Comparison of ENCODE assay signal across 8 cellular contexts in the genomic region with DNA sequence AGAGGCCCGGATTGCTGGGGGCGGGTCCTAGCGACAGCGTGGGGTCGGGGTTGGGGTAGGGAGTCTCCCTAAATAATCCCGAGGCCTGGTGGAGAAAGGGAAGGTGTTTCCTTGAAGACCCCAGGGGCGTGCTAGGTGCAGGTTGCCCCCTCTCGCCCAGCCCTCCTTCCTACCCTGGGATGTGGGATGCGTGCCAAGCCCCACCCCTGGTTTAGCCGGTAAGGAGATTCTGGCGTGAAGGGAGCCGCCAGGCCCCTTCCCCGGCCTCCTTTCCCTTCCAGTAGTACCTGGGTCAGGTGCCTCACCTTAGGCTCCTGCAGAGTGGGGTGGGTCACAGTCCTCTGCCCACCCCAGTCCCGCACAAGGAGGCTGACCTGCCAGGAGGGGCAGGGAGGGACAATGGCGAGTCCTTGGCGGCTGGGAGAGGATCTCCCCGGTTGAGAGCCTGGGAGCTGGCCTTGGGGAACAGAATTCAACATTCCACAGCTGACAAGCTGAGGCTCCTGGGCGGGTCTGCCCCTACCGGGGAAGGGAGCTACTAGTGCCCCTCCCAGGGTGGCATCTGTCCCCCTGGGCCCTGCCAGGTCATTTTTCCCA. TPM values are rescaled to one million over a fixed set of nuclear protein-coding genes. Genes with fewer than 3 reads are reported as not detected.
A peak's percentile ranks its signal among the peaks of the same experiment; 100 is the strongest.
DNase-seq lines count a peak whose midpoint lies in the region; ATAC-seq and TF ChIP-seq lines count a peak whose summit lies in the region.

No MANE protein-coding gene starts in this region.

- H3K4me3 ChIP-seq in cardiac fibroblast (replicated peaks in 1 of 2; ENCODE audit: low read depth in 2 of 2, low read length in 2 of 2), result peak overlapping the region; percentile 82 to 84
- peak overlapping the region in 2 of 3 donors; percentile 53 to 83 for H3K4me3 ChIP-seq in liver (ENCODE audit: low read depth in 1 of 3, low read length in 3 of 3)
- peak overlapping the region; percentile 61 for H3K4me3 ChIP-seq in thymus (ENCODE audit: low read length)

- no peak for TF ChIP-seq CTCF in cardiac fibroblast (IDR thresholded peaks at IDR 0.05; ENCODE audit: low read depth, low read length)
- no peak for TF ChIP-seq CTCF in liver (IDR thresholded peaks at IDR 0.05; ENCODE audit: low read depth, low read length, missing input control)

- peak overlapping the region; percentile 4 to 72 for H3K9ac ChIP-seq in liver (ENCODE audit: low read depth in 1 of 2, low read length in 2 of 2)

- no peak for TF ChIP-seq RAD21 in liver (IDR thresholded peaks at IDR 0.05)

- H3K36me3 ChIP-seq in liver (ENCODE audit: control insufficient read depth in 4 of 4, insufficient read depth in 3 of 4, low read depth in 1 of 4, low read length in 3 of 4), result peaks cover 0 to 4% (median 0%) of the 10 kb centered on the region in 4 donors
- no peaks in the 10 kb centered on the region for H3K36me3 ChIP-seq in thymus (ENCODE audit: control insufficient read depth, insufficient read depth)

- peaks cover 5 to 18% (median 14%) of the 10 kb centered on the region in 4 donors for H3K4me1 ChIP-seq in liver (ENCODE audit: control insufficient read depth in 4 of 4, insufficient read depth in 4 of 4, low read length in 3 of 4)
- H3K4me1 ChIP-seq in thymus (ENCODE audit: control insufficient read depth, insufficient read depth, low read length), result peaks cover 4% of the 10 kb centered on the region

- 29% methylated on average over 19 of the region's 19 CpGs for WGBS in liver
- WGBS in thymus, result 49% methylated on average over 19 of the region's 19 CpGs

- peak; percentile 10 for DNase-seq in NCI-H1092 treated with DMSO at 0.1 percent for 48 hours (lab: John Stamatoyannopoulos, UW)
- no peak for DNase-seq in NCI-H1092 (lab: John Stamatoyannopoulos, UW)
- DNase-seq in NCI-H345 treated with DMSO at 0.1 percent for 48 hours (lab: John Stamatoyannopoulos, UW; ENCODE audit: unreplicated experiment), result peak; percentile 42
- DNase-seq in cardiac fibroblast (ENCODE audit: low read depth in 2 of 2), result peak in 1 of 2 donors; percentile 34
- no peak for DNase-seq in NOMO-1 treated with DMSO at 0.1 percent for 48 hours (lab: John Stamatoyannopoulos, UW; ENCODE audit: unreplicated experiment)

- H3K27me3 ChIP-seq in liver (ENCODE audit: control insufficient read depth in 4 of 4, insufficient read depth in 4 of 4, low read length in 3 of 4) (no peaks in the 10 kb centered on the region), thymus (ENCODE audit: control insufficient read depth, insufficient read depth) (no peaks in the 10 kb centered on the region)

- H3K27ac ChIP-seq in liver (ENCODE audit: low read depth in 1 of 2, low read length in 2 of 2) (no peak overlapping the region), thymus (ENCODE audit: low read depth) (no peak overlapping the region)

- no peaks in the 10 kb centered on the region for H3K9me3 ChIP-seq in liver (ENCODE audit: control insufficient read depth in 4 of 4, low read length in 3 of 4)
- no peaks in the 10 kb centered on the region for H3K9me3 ChIP-seq in thymus (ENCODE audit: control insufficient read depth)

- no peak for ATAC-seq in GM19455 (IDR thresholded peaks at IDR 0.05; ENCODE audit: unreplicated experiment)

TF ChIP-seq in liver, 16 proteins besides CTCF, POLR2A, EP300 and RAD21:
- TF ChIP-seq, protein P1, sequence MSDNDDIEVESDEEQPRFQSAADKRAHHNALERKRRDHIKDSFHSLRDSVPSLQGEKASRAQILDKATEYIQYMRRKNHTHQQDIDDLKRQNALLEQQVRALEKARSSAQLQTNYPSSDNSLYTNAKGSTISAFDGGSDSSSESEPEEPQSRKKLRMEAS (IDR thresholded peaks at IDR 0.05), result no peak
- no peak for TF ChIP-seq GABPA (IDR thresholded peaks at IDR 0.05 in 1 of 2, conservative IDR thresholded peaks at IDR 0.05 in 1 of 2)
- no peak for TF ChIP-seq JUND (IDR thresholded peaks at IDR 0.05)
- no peak for TF ChIP-seq ATF3 (IDR thresholded peaks at IDR 0.05)
- TF ChIP-seq EGR1 (IDR thresholded peaks at IDR 0.05; ENCODE audit: low read depth in 2 of 2), result no peak
- TF ChIP-seq, protein P2, sequence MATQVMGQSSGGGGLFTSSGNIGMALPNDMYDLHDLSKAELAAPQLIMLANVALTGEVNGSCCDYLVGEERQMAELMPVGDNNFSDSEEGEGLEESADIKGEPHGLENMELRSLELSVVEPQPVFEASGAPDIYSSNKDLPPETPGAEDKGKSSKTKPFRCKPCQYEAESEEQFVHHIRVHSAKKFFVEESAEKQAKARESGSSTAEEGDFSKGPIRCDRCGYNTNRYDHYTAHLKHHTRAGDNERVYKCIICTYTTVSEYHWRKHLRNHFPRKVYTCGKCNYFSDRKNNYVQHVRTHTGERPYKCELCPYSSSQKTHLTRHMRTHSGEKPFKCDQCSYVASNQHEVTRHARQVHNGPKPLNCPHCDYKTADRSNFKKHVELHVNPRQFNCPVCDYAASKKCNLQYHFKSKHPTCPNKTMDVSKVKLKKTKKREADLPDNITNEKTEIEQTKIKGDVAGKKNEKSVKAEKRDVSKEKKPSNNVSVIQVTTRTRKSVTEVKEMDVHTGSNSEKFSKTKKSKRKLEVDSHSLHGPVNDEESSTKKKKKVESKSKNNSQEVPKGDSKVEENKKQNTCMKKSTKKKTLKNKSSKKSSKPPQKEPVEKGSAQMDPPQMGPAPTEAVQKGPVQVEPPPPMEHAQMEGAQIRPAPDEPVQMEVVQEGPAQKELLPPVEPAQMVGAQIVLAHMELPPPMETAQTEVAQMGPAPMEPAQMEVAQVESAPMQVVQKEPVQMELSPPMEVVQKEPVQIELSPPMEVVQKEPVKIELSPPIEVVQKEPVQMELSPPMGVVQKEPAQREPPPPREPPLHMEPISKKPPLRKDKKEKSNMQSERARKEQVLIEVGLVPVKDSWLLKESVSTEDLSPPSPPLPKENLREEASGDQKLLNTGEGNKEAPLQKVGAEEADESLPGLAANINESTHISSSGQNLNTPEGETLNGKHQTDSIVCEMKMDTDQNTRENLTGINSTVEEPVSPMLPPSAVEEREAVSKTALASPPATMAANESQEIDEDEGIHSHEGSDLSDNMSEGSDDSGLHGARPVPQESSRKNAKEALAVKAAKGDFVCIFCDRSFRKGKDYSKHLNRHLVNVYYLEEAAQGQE (IDR thresholded peaks at IDR 0.05), result no peak
- no peak for TF ChIP-seq YY1 (IDR thresholded peaks at IDR 0.05)
- no peak for TF ChIP-seq HNF4G (IDR thresholded peaks at IDR 0.05)
- TF ChIP-seq SP1 (IDR thresholded peaks at IDR 0.05), result no peak
- TF ChIP-seq ZBTB33 (IDR thresholded peaks at IDR 0.05), result no peak
- no peak for TF ChIP-seq NR2F2 (IDR thresholded peaks at IDR 0.05)
- TF ChIP-seq TAF1 (conservative IDR thresholded peaks at IDR 0.05), result no peak
- TF ChIP-seq FOXA1 (IDR thresholded peaks at IDR 0.05), result no peak
- TF ChIP-seq RXRA (IDR thresholded peaks at IDR 0.05), result no peak
- no peak for TF ChIP-seq HNF4A (conservative IDR thresholded peaks at IDR 0.05)
- TF ChIP-seq FOXA2 (IDR thresholded peaks at IDR 0.05), result no peak

RNA-seq across cellular contexts. Expression of gene TSPAN17, which starts 0.7 kb away (rescaled TPM):
- total RNA-seq in liver, result 10 to 100 TPM; 15.9 to 43.4 TPM
- polyA plus RNA-seq in liver (10 to 100 TPM in 1 of 2 donors, 1 to 10 TPM in 1; 5.7 to 16.4 TPM), thymus (26.5 TPM)

RNA-seq across cellular contexts. Expression of gene EIF4E1B, which starts 17.5 kb away (rescaled TPM):
- total RNA-seq in liver, result not detected
- not detected for polyA plus RNA-seq in liver
- polyA plus RNA-seq in thymus, result 0.05 TPM

RNA-seq across cellular contexts. Expression of gene SNCB, which starts 17.6 kb away (rescaled TPM):
- total RNA-seq in liver, result not detected
- polyA plus RNA-seq in liver, result not detected
- polyA plus RNA-seq in thymus, result 0.21 TPM

RNA-seq across cellular contexts. Expression of gene GPRIN1, which starts 38.0 kb away (rescaled TPM):
- under 1 TPM; 0.23 to 0.50 TPM for total RNA-seq in liver
- polyA plus RNA-seq in liver (under 1 TPM in 1 of 2 donors, not detected in 1; 0.30 TPM), thymus (0.82 TPM)

Comparison
In these comparisons a context has a peak if more than half of its experiments do, and no peak if none do; other contexts are left out.
1. DNase-seq: peak in NCI-H1092 treated with DMSO at 0.1 percent for 48 hours (single experiment) and NCI-H345 treated with DMSO at 0.1 percent for 48 hours (single experiment); none in NCI-H1092 (single experiment) and NOMO-1 treated with DMSO at 0.1 percent for 48 hours (single experiment).
2. Peak in every context shown above with its lines, with median percentiles within 50 percentile points of each other: H3K4me3 ChIP-seq.